In the genomic region with DNA sequence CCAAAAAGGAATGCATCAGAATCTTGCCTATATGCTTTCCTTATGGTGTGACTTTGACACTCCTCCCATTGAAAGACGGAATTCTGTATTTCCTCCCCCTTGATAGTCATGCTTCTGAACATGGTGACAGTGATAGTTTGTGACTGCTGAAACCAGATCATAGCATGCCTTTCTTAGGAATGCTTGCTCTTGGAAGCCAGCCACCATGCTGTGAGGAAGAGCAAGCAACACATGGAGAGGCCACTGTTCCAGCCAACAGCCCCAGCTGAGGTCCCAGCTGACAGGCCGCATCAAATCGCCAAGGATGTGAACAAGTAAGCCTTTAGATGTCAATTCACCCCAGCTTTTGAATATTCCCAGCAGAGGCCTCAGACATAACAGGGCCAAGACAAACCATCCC, we compare ENCODE assay signal across 18 cellular contexts.
DNase-seq lines count a peak whose midpoint lies in the region; ATAC-seq and TF ChIP-seq lines count a peak whose summit lies in the region.
"Had no signal": no experiment of that assay in that cellular context is flagged by ENCODE, and none has a peak within 500 bp of the region (broad histone marks: within the 10 kb centered on the region; RNA-seq: fewer than 3 reads in every experiment).

No MANE protein-coding gene starts in this region.

- H4K20me1 ChIP-seq in IMR-90 (ENCODE audit: insufficient read depth, low read length): peaks cover 67% of the 10 kb centered on the region

- H2BK15ac ChIP-seq in IMR-90 (ENCODE audit: low read depth, low read length) (no peak overlapping the region), mesendoderm (replicated peaks; ENCODE audit: low read depth) (no peak overlapping the region)

- dilution Hi-C loops in IMR-90 (cut with HindIII; ENCODE audit: low sequenced_read_pairs, unreplicated experiment): no loop called here

- no peaks in the 10 kb centered on the region for H3K9me3 ChIP-seq in IMR-90 (ENCODE audit: control insufficient read depth, insufficient read depth, low read length)
- H3K9me3 ChIP-seq: mucosa of descending colon had no signal

- H3K4me1 ChIP-seq in IMR-90 (ENCODE audit: control insufficient read depth, insufficient read depth, low read length): peaks cover 26% of the 10 kb centered on the region
- peaks cover 2% of the 10 kb centered on the region for H3K4me1 ChIP-seq in mesendoderm (ENCODE audit: control insufficient read depth, low read depth, low read length)

- H3K23ac ChIP-seq in IMR-90 (ENCODE audit: low read depth, low read length) (no peak overlapping the region), mesendoderm (ENCODE audit: low read length) (no peak overlapping the region)

- no peak overlapping the region for H4K5ac ChIP-seq in IMR-90 (ENCODE audit: low read depth, low read length)
- no peak overlapping the region for H4K5ac ChIP-seq in mesendoderm (ENCODE audit: low read length)

- H3K9me1 ChIP-seq in IMR-90 (ENCODE audit: insufficient read depth, low read length): peaks cover 35% of the 10 kb centered on the region

- H3K56ac ChIP-seq in IMR-90 (ENCODE audit: extremely low read depth, insufficient read depth, low read length): no peak overlapping the region
- no peak overlapping the region for H3K56ac ChIP-seq in mesendoderm (ENCODE audit: low read length)

- H3K18ac ChIP-seq in IMR-90 (ENCODE audit: low read depth, low read length) (no peak overlapping the region), mesendoderm (ENCODE audit: low read length) (no peak overlapping the region)

- H3K4ac ChIP-seq in IMR-90 (ENCODE audit: low read depth, low read length) (no peak overlapping the region), mesendoderm (ENCODE audit: low read depth, low read length) (no peak overlapping the region)

- DNase-seq in AG08396 (ENCODE audit: low spot score): peak; percentile 37
- peak; percentile 71 for DNase-seq in IMR-90
- peak; percentile 64 for DNase-seq in cerebellum (ENCODE audit: low spot score)
- peak; percentile 81 for DNase-seq in mesendoderm
- DNase-seq in activated CD4-positive, alpha-beta T cell treated with anti-CD3 and anti-CD28 coated beads, Interleukin-2, amount 50 U/mL, for 1 hour: no peak
- DNase-seq in COLO829 (ENCODE audit: low spot score): no peak
- DNase-seq: activated CD4-positive, alpha-beta T cell treated with anti-CD3 and anti-CD28 coated beads, Interleukin-2, amount 10 ng/mL, durations not matched to agents 7 days and 5 days; activated T-cell treated with anti-CD3 and anti-CD28 coated beads, Interleukin-2, amount 50 U/mL, for 1 hour; kidney; mucosa of descending colon; NCI-H1436; posterior cingulate gyrus; stimulated activated naive CD8-positive, alpha-beta T cell treated with anti-CD3 and anti-CD28 coated beads, Interleukin-15, amount 100 ng/mL, for 72 hours had no signal

- peak; percentile 37 for ATAC-seq in IMR-90 (ENCODE audit: low read depth)
- no peak for ATAC-seq in HG02885 (IDR thresholded peaks at IDR 0.05; ENCODE audit: poor library complexity, unreplicated experiment)
- no peak for ATAC-seq in stimulated activated memory B cell treated with anti-CD40 and anti-IgM and Interleukin-4, amounts not matched to agents 10 μg/mL and 1 μg/mL and 100 μg/mL, for 72 hours
- ATAC-seq: mucosa of descending colon; stimulated activated naive CD8-positive, alpha-beta T cell treated with anti-CD3 and anti-CD28 coated beads, Interleukin-15, amount 100 ng/mL, for 72 hours had no signal

- H3K79me2 ChIP-seq in mesendoderm (ENCODE audit: control insufficient read depth, insufficient read depth, low read length): peaks cover 67% of the 10 kb centered on the region

- no peaks in the 10 kb centered on the region for H3K36me3 Mint-ChIP-seq in stimulated activated memory B cell treated with anti-CD40 and anti-IgM and Interleukin-4, amounts not matched to agents 10 μg/mL and 1 μg/mL and 100 μg/mL, for 72 hours
- H3K36me3 Mint-ChIP-seq: activated naive CD8-positive, alpha-beta T cell had no signal

- H3K27ac ChIP-seq in IMR-90 (ENCODE audit: insufficient read depth, low read length) (no peak overlapping the region), mesendoderm (ENCODE audit: low read depth, low read length) (no peak overlapping the region)
- H3K27ac ChIP-seq: KMS-11 had no signal

- no peak overlapping the region for H3K14ac ChIP-seq in IMR-90 (replicated peaks; ENCODE audit: low read depth, low read length)

- peak overlapping the region; percentile 1 for H2BK5ac ChIP-seq in IMR-90 (ENCODE audit: low read depth, low read length, poor library complexity, severe bottlenecking)
- no peak overlapping the region for H2BK5ac ChIP-seq in mesendoderm (ENCODE audit: low read length)

- H3K27me3 Mint-ChIP-seq in stimulated activated memory B cell treated with anti-CD40 and anti-IgM and Interleukin-4, amounts not matched to agents 10 μg/mL and 1 μg/mL and 100 μg/mL, for 72 hours: peaks cover 2% of the 10 kb centered on the region
- H3K27me3 Mint-ChIP-seq: activated naive CD8-positive, alpha-beta T cell had no signal

- no peaks in the 10 kb centered on the region for H3K4me1 Mint-ChIP-seq in stimulated activated memory B cell treated with anti-CD40 and anti-IgM and Interleukin-4, amounts not matched to agents 10 μg/mL and 1 μg/mL and 100 μg/mL, for 72 hours
- H3K4me1 Mint-ChIP-seq: activated CD4-positive, alpha-beta T cell treated with anti-CD3 and anti-CD28 coated beads, Interleukin-2, amount 10 ng/mL, durations not matched to agents 7 days and 5 days; central memory CD8-positive, alpha-beta T cell; stimulated activated naive CD8-positive, alpha-beta T cell treated with anti-CD3 and anti-CD28 coated beads, Interleukin-15, amount 100 ng/mL, for 72 hours had no signal

- H4K8ac ChIP-seq in IMR-90 (ENCODE audit: low read depth in 2 of 2, low read length in 2 of 2) (0 out of 4 replicates have a peak overlapping the region, but pooled peaks of 1 of the 2 experiments have one; percentile 7), mesendoderm (ENCODE audit: low read depth, low read length) (no peak overlapping the region)

- H3K79me1 ChIP-seq in IMR-90 (ENCODE audit: low read depth in 1 of 2, low read length in 2 of 2) (peaks cover 40 to 88% of the 10 kb centered on the region in 2 experiments), mesendoderm (ENCODE audit: low read length) (peaks cover 43% of the 10 kb centered on the region)

- TF ChIP-seq POLR2A in IMR-90 (IDR thresholded peaks at IDR 0.05; ENCODE audit: low read depth, low read length): no peak

- no peak for TF ChIP-seq CTCF in IMR-90 (conservative IDR thresholded peaks at IDR 0.05; ENCODE audit: low read depth, low read length)

- no CpG with 5 or more reads among the region's 3 CpGs for WGBS in IMR-90 (ENCODE audit: extremely low coverage in 2 of 2, insufficient read length in 1 of 2), 2 experiments
- no CpG with 5 or more reads among the region's 3 CpGs for WGBS in mesendoderm (ENCODE audit: extremely low coverage, insufficient coverage, low lambda C conversion rate)

- H3K9ac ChIP-seq in IMR-90 (ENCODE audit: low read depth, low read length) (no peak overlapping the region), mesendoderm (ENCODE audit: low read length) (no peak overlapping the region)
- H3K9ac ChIP-seq: KMS-11 had no signal

- H3K4me2 ChIP-seq in IMR-90 (ENCODE audit: low read depth, low read length): no peak overlapping the region
- no peak overlapping the region for H3K4me2 ChIP-seq in mesendoderm (ENCODE audit: low read length)
- H3K4me2 ChIP-seq: KMS-11 had no signal

- H3K4me3 ChIP-seq in IMR-90 (ENCODE audit: insufficient read depth, low read depth, low read length) (no peak overlapping the region), mesendoderm (ENCODE audit: low read length) (no peak overlapping the region)
- H3K4me3 ChIP-seq: mucosa of descending colon had no signal

- H2BK120ac ChIP-seq in IMR-90 (ENCODE audit: low read depth, low read length) (no peak overlapping the region), mesendoderm (ENCODE audit: low read depth, low read length) (no peak overlapping the region)

- 0 out of 2 replicates have a peak overlapping the region, but pooled peaks have one; percentile 10 for H2AK5ac ChIP-seq in IMR-90 (ENCODE audit: low read depth, low read length)
- H2AK5ac ChIP-seq in mesendoderm (ENCODE audit: low read length): no peak overlapping the region

- H2BK20ac ChIP-seq in IMR-90 (ENCODE audit: low read depth, low read length): 0 out of 2 replicates have a peak overlapping the region, but pooled peaks have one; percentile 9

- in situ Hi-C loops in IMR-90 (cut with MboI; ENCODE audit: low sequenced_read_pairs): no loop called here

- H3K36me3 ChIP-seq in IMR-90 (ENCODE audit: control insufficient read depth, insufficient read depth, low read length) (peaks cover 5% of the 10 kb centered on the region; the same call in 1 of the 2 replicates), mesendoderm (ENCODE audit: control insufficient read depth, insufficient read depth, low read length) (no peaks in the 10 kb centered on the region)

- H3K27me3 ChIP-seq in IMR-90 (ENCODE audit: control insufficient read depth, insufficient read depth, low read length): no peaks in the 10 kb centered on the region
- no peaks in the 10 kb centered on the region for H3K27me3 ChIP-seq in mesendoderm (ENCODE audit: insufficient read depth, low read length, poor library complexity)

- no peak for TF ChIP-seq RAD21 in IMR-90 (IDR thresholded peaks at IDR 0.05; ENCODE audit: low read length)

- no peak overlapping the region for H2AK9ac ChIP-seq in IMR-90 (replicated peaks; ENCODE audit: low read depth, low read length, poor library complexity)

- intact Hi-C loops in IMR-90 (cut with micrococcal nuclease): no loop called here

- POLR2A ChIA-PET in IMR-90 (lab: Charles Lee; ENCODE audit: unreplicated experiment): no interaction called here

- peak overlapping the region; percentile 11 for H2AFZ ChIP-seq in IMR-90 (replicated peaks; ENCODE audit: low read length, poor library complexity)

- H4K91ac ChIP-seq in IMR-90 (ENCODE audit: insufficient read depth, low read depth, low read length): no peak overlapping the region

- H3K4me3 Mint-ChIP-seq in stimulated activated memory B cell treated with anti-CD40 and anti-IgM and Interleukin-4, amounts not matched to agents 10 μg/mL and 1 μg/mL and 100 μg/mL, for 72 hours: no peak overlapping the region
- H3K4me3 Mint-ChIP-seq: activated CD4-positive, alpha-beta T cell treated with anti-CD3 and anti-CD28 coated beads, Interleukin-2, amount 10 ng/mL, durations not matched to agents 7 days and 5 days; activated naive CD8-positive, alpha-beta T cell; central memory CD8-positive, alpha-beta T cell; stimulated activated naive CD8-positive, alpha-beta T cell treated with anti-CD3 and anti-CD28 coated beads, Interleukin-15, amount 100 ng/mL, for 72 hours had no signal

- H3K9me3 Mint-ChIP-seq in stimulated activated memory B cell treated with anti-CD40 and anti-IgM and Interleukin-4, amounts not matched to agents 10 μg/mL and 1 μg/mL and 100 μg/mL, for 72 hours: no peaks in the 10 kb centered on the region
- H3K9me3 Mint-ChIP-seq: activated CD4-positive, alpha-beta T cell treated with anti-CD3 and anti-CD28 coated beads, Interleukin-2, amount 10 ng/mL, durations not matched to agents 7 days and 5 days; central memory CD8-positive, alpha-beta T cell; stimulated activated naive CD8-positive, alpha-beta T cell treated with anti-CD3 and anti-CD28 coated beads, Interleukin-15, amount 100 ng/mL, for 72 hours had no signal

- no TSS peak for BruUV-seq in IMR-90 (replicated peaks; lab: Mats Ljungman, UMichigan)

- H3K27ac Mint-ChIP-seq in stimulated activated memory B cell treated with anti-CD40 and anti-IgM and Interleukin-4, amounts not matched to agents 10 μg/mL and 1 μg/mL and 100 μg/mL, for 72 hours: no peak overlapping the region
- H3K27ac Mint-ChIP-seq: activated CD4-positive, alpha-beta T cell treated with anti-CD3 and anti-CD28 coated beads, Interleukin-2, amount 10 ng/mL, durations not matched to agents 7 days and 5 days; activated naive CD8-positive, alpha-beta T cell; stimulated activated naive CD8-positive, alpha-beta T cell treated with anti-CD3 and anti-CD28 coated beads, Interleukin-15, amount 100 ng/mL, for 72 hours had no signal

- CTCF ChIA-PET in IMR-90 (lab: Yijun Ruan, JAX): no interaction called here

Comparison
In these comparisons a context has a peak if more than half of its experiments do, and no peak if none do; other contexts are left out.
1. DNase-seq: peak in AG08396 (single experiment), IMR-90 (single experiment), cerebellum (single experiment) and mesendoderm (single experiment); none in activated CD4-positive, alpha-beta T cell treated with anti-CD3 and anti-CD28 coated beads, Interleukin-2, amount 50 U/mL, for 1 hour (single experiment) and COLO829 (single experiment).